11 cellular contexts compared by ENCODE assay signal in genomic region chr9:34463098-34463900, GRCh38. TPM values are rescaled to one million over a fixed set of nuclear protein-coding genes. Genes with fewer than 3 reads are reported as not detected.
DNase-seq lines count a peak whose midpoint lies in the region; ATAC-seq, FAIRE-seq and TF ChIP-seq lines count a peak whose summit lies in the region.
"Had no signal": no experiment of that assay in that cellular context is flagged by ENCODE, and none has a peak within 500 bp of the region (broad histone marks: within the 10 kb centered on the region; RNA-seq: fewer than 3 reads in every experiment).

No MANE protein-coding gene starts in this region.

- TF ChIP-seq CTCF in HEK293 (tag by site-specific recombination; IDR thresholded peaks at IDR 0.05) (no peak), keratinocyte (optimal IDR thresholded peaks at IDR 0.05 in 1 of 3, IDR thresholded peaks at IDR 0.05 in 1 of 3, conservative IDR thresholded peaks at IDR 0.05 in 1 of 3; ENCODE audit: extremely low read depth in 1 of 3, insufficient read depth in 2 of 3, low read length in 3 of 3) (no peak), esophagus squamous epithelium (IDR thresholded peaks at IDR 0.05) (no peak), psoas muscle (IDR thresholded peaks at IDR 0.05) (no peak)

- no peaks in the 10 kb centered on the region for H3K9me1 ChIP-seq in keratinocyte (ENCODE audit: control insufficient read depth, extremely low read depth, insufficient read depth, low read length)

- no peaks in the 10 kb centered on the region for H4K20me1 ChIP-seq in keratinocyte (ENCODE audit: control insufficient read depth, extremely low read depth, insufficient read depth, low read length)

- peak overlapping the region; percentile 63 for H3K4me2 ChIP-seq in keratinocyte (ENCODE audit: control insufficient read depth, extremely low read depth, insufficient read depth, low read depth, low read length)

- no peak for ATAC-seq in psoas muscle
- ATAC-seq: mucosa of descending colon had no signal

- H3K36me3 ChIP-seq in ACC112 (ENCODE audit: insufficient read depth, low read length) (no peaks in the 10 kb centered on the region), HEK293 (ENCODE audit: control insufficient read depth in 2 of 2, insufficient read depth in 1 of 2, low read length in 2 of 2) (no peaks in the 10 kb centered on the region), keratinocyte (ENCODE audit: control insufficient read depth in 2 of 2, extremely low read depth in 1 of 2, insufficient read depth in 2 of 2, low read length in 2 of 2) (no peaks in the 10 kb centered on the region), esophagus squamous epithelium (no peaks in the 10 kb centered on the region), psoas muscle (ENCODE audit: insufficient read depth in 1 of 2, low read depth in 1 of 2) (no peaks in the 10 kb centered on the region)

- DNase-seq in activated T-cell treated with anti-CD3 and anti-CD28 coated beads, Interleukin-2, amount 50 U/mL, for 48 hours, result peak; percentile 85 to 86
- DNase-seq in keratinocyte (ENCODE audit: low read depth, low spot score) (peak; percentile 32), G401 (ENCODE audit: low spot score) (no peak), pons (ENCODE audit: low spot score) (no peak), esophagus squamous epithelium (lab: John Stamatoyannopoulos, UW) (no peak), psoas muscle (no peak)
- DNase-seq: activated B cell treated with CpG ODN at 0.5 μM for 24 hours, mucosa of descending colon, NCI-H2081 had no signal

- dilution Hi-C loops in keratinocyte (cut with MboI; ENCODE audit: extremely low pct_ligation_motif_present, low sequenced_read_pairs), result no loop called here

- no peaks in the 10 kb centered on the region for H3K79me2 ChIP-seq in ACC112 (ENCODE audit: control insufficient read depth, insufficient read depth, low read length, unreplicated experiment)
- H3K79me2 ChIP-seq in keratinocyte (ENCODE audit: control insufficient read depth, insufficient read depth, low read length), result no peaks in the 10 kb centered on the region

- in situ Hi-C loops in G401 (cut with HindIII; ENCODE audit: low sequenced_read_pairs), result no loop called here

- H3K27ac ChIP-seq in ACC112 (ENCODE audit: low read depth, low read length) (peak overlapping the region; percentile 45), HEK293 (ENCODE audit: extremely low read depth, low read depth, low read length) (no peak overlapping the region), keratinocyte (ENCODE audit: control insufficient read depth, insufficient read depth, low read length) (peak overlapping the region; percentile 10), esophagus squamous epithelium (no peak overlapping the region), psoas muscle (no peak overlapping the region)

- H3K4me1 ChIP-seq in ACC112 (ENCODE audit: control insufficient read depth, insufficient read depth, low read length, unreplicated experiment), result peaks cover 29% of the 10 kb centered on the region
- H3K4me1 ChIP-seq in HEK293 (ENCODE audit: control insufficient read depth, insufficient read depth, low read length), result peaks cover 2% of the 10 kb centered on the region; the same call in 1 of the 2 replicates
- H3K4me1 ChIP-seq in keratinocyte (ENCODE audit: control insufficient read depth, extremely low read depth, insufficient read depth, low read length), result peaks cover 26% of the 10 kb centered on the region
- peaks cover 0 to 6% (median 4%) of the 10 kb centered on the region in 3 donors for H3K4me1 ChIP-seq in esophagus squamous epithelium
- H3K4me1 ChIP-seq in psoas muscle, result peaks cover 45% of the 10 kb centered on the region

- H3K9me3 ChIP-seq in HEK293 (ENCODE audit: control insufficient read depth, insufficient read depth, low read depth, low read length) (no peaks in the 10 kb centered on the region), keratinocyte (ENCODE audit: control insufficient read depth, low read depth, low read length) (no peaks in the 10 kb centered on the region), esophagus squamous epithelium (no peaks in the 10 kb centered on the region), psoas muscle (no peaks in the 10 kb centered on the region)
- H3K9me3 ChIP-seq: mucosa of descending colon had no signal

- intact Hi-C loops in esophagus squamous epithelium (cut with DNase I), result no loop called here
- intact Hi-C loops in psoas muscle (cut with DNase I), result loop anchor here in 1 of 2 donors (5.0 kb wide), 1 partner anchor 36 kb away; no protein-coding TSS in a partner anchor

- H3K9ac ChIP-seq in keratinocyte (ENCODE audit: control insufficient read depth, extremely low read depth, insufficient read depth, low read length), result no peak overlapping the region

- CTCF ChIA-PET in HEK293 (lab: Yijun Ruan, JAX), result interaction anchor here (0.6 to 3.0 kb wide), 5 partner anchors 32 to 390 kb away, joined by 3 to 16 read pairs (median 4); no protein-coding TSS in a partner anchor

- FAIRE-seq in keratinocyte (lab: Jason Lieb, UNC), result no peak

- peak overlapping the region; percentile 14 for H3K4me3 ChIP-seq in ACC112 (ENCODE audit: low read depth, low read length)
- no peak overlapping the region for H3K4me3 ChIP-seq in HEK293 (ENCODE audit: low read depth, low read length)
- no peak overlapping the region for H3K4me3 ChIP-seq in keratinocyte (ENCODE audit: control insufficient read depth in 2 of 3, extremely low read depth in 1 of 3, insufficient read depth in 2 of 3, low read depth in 1 of 3, low read length in 3 of 3)
- H3K4me3 ChIP-seq in esophagus squamous epithelium, result no peak overlapping the region
- H3K4me3 ChIP-seq in psoas muscle, result no peak overlapping the region
- H3K4me3 ChIP-seq: mucosa of descending colon had no signal

- no peak overlapping the region for H2AFZ ChIP-seq in ACC112 (ENCODE audit: low read length, unreplicated experiment)
- H2AFZ ChIP-seq in keratinocyte (ENCODE audit: control insufficient read depth, low read length), result no peak overlapping the region

- 29 to 34% methylated on average over 5 of the region's 5 CpGs for WGBS in esophagus squamous epithelium, 2 donors
- 28 to 40% (median 28%) methylated on average over 5 of the region's 5 CpGs for WGBS in psoas muscle, 3 donors

- H3K27me3 ChIP-seq in ACC112 (ENCODE audit: insufficient read depth, low read length) (no peaks in the 10 kb centered on the region), keratinocyte (ENCODE audit: control insufficient read depth, extremely low read depth, insufficient read depth, low read length) (no peaks in the 10 kb centered on the region), esophagus squamous epithelium (no peaks in the 10 kb centered on the region), psoas muscle (ENCODE audit: insufficient read depth in 3 of 3, low read length in 2 of 3) (no peaks in the 10 kb centered on the region)

- TF ChIP-seq POLR2A in esophagus squamous epithelium (IDR thresholded peaks at IDR 0.05), result no peak

- POLR2A ChIA-PET in HEK293 (lab: Yijun Ruan, JAX), result no interaction called here

TF ChIP-seq in HEK293, 187 proteins besides CTCF, POLR2A, EP300 and RAD21 (continues in another document):
- no peak for TF ChIP-seq ZSCAN30 (tag by site-specific recombination; IDR thresholded peaks at IDR 0.05)
- no peak for TF ChIP-seq KLF16 (tag by site-specific recombination; IDR thresholded peaks at IDR 0.05)
- TF ChIP-seq ZNF335 (tag by site-specific recombination; conservative IDR thresholded peaks at IDR 0.05), result peak; percentile 35; the same call in 1 of the 2 replicates
- TF ChIP-seq SP7 (tag by site-specific recombination; IDR thresholded peaks at IDR 0.05), result peak; percentile 32; the same call in 1 of the 2 replicates
- no peak for TF ChIP-seq ZNF621 (tag by site-specific recombination; IDR thresholded peaks at IDR 0.05)
- TF ChIP-seq ZNF175 (tag by site-specific recombination; IDR thresholded peaks at IDR 0.05), result no peak
- no peak for TF ChIP-seq ZNF214 (tag by site-specific recombination; IDR thresholded peaks at IDR 0.05; ENCODE audit: borderline replicate concordance)

RNA-seq across cellular contexts. Expression of gene DNAI1, which starts 4.7 kb away (rescaled TPM):
- polyA plus RNA-seq in keratinocyte (0.08 TPM in 1 of 3 replicates, not detected in the others), psoas muscle (under 1 TPM; 0.04 to 0.70 (median 0.34) TPM)
- polyA plus RNA-seq in keratinocyte (2011; ENCODE audit: low read depth), result not detected
- polyA plus RNA-seq in keratinocyte (2011; cell fraction: cytosol; rRNA removed), result 0.04 TPM in 1 of 2 replicates, not detected in the other
- polyA plus RNA-seq in keratinocyte (2011; cell fraction: nucleus; rRNA removed), result 0.15 and 0.19 TPM in 2 replicates
- not detected in 2 replicates for polyA plus RNA-seq in keratinocyte (2012; ENCODE audit: low replicate concordance)
- not detected in 3 replicates for polyA minus RNA-seq in keratinocyte
- not detected for polyA minus RNA-seq in keratinocyte (2011; cell fraction: cytosol; rRNA and poly(A)+ RNA removed)
- not detected in 2 replicates for polyA minus RNA-seq in keratinocyte (2011; cell fraction: nucleus; rRNA and poly(A)+ RNA removed)
- total RNA-seq in G401 (2014; rRNA removed; shearing (Covaris generic)), result not detected in 2 replicates
- total RNA-seq in esophagus squamous epithelium (not detected), psoas muscle (under 1 TPM in 1 of 4 donors, not detected in 3; 0.19 TPM)
- total RNA-seq: activated B cell treated with CpG ODN at 0.5 μM for 24 hours, mucosa of descending colon had no signal

RNA-seq across cellular contexts. Expression of gene FAM219A, which starts 4.9 kb away (rescaled TPM):
- 8.9 to 10.6 TPM (median 9.2 TPM) in 3 replicates for polyA plus RNA-seq in keratinocyte
- polyA plus RNA-seq in keratinocyte (2011; ENCODE audit: low read depth), result 5.4 TPM
- polyA plus RNA-seq in keratinocyte (2011; cell fraction: cytosol; rRNA removed), result 6.7 and 8.1 TPM in 2 replicates
- polyA plus RNA-seq in keratinocyte (2011; cell fraction: nucleus; rRNA removed), result 31.8 and 32.1 TPM in 2 replicates
- polyA plus RNA-seq in keratinocyte (2012; ENCODE audit: low replicate concordance), result 9.6 and 13.4 TPM in 2 replicates
- 7.6 to 13.0 TPM (median 10.4 TPM) in 3 replicates for polyA minus RNA-seq in keratinocyte
- polyA minus RNA-seq in keratinocyte (2011; cell fraction: cytosol; rRNA and poly(A)+ RNA removed), result 8.6 TPM
- 8.2 and 11.0 TPM in 2 replicates for polyA minus RNA-seq in keratinocyte (2011; cell fraction: nucleus; rRNA and poly(A)+ RNA removed)
- total RNA-seq in G401 (2014; rRNA removed; shearing (Covaris generic)), result 5.2 TPM in 2 replicates
- 1 to 10 TPM; 4.0 to 7.6 (median 5.2) TPM for total RNA-seq in esophagus squamous epithelium
- total RNA-seq in psoas muscle, result 10 to 100 TPM; 34.5 to 84.0 (median 38.5) TPM
- polyA plus RNA-seq in psoas muscle, result 10 to 100 TPM; 25.4 to 99.4 (median 27.3) TPM

RNA-seq across cellular contexts. Expression of gene ENHO, which starts 59.5 kb away (rescaled TPM):
- polyA plus RNA-seq in keratinocyte, result 0.06 TPM in 1 of 3 replicates, not detected in the others
- polyA plus RNA-seq in keratinocyte (2011; ENCODE audit: low read depth), result not detected
- polyA plus RNA-seq in keratinocyte (2011; cell fraction: cytosol; rRNA removed), result 0.06 TPM in 1 of 2 replicates, not detected in the other
- polyA plus RNA-seq in keratinocyte (2011; cell fraction: nucleus; rRNA removed), result not detected in 2 replicates
- not detected in 2 replicates for polyA plus RNA-seq in keratinocyte (2012; ENCODE audit: low replicate concordance)
- not detected in 3 replicates for polyA minus RNA-seq in keratinocyte
- not detected for polyA minus RNA-seq in keratinocyte (2011; cell fraction: cytosol; rRNA and poly(A)+ RNA removed)
- polyA minus RNA-seq in keratinocyte (2011; cell fraction: nucleus; rRNA and poly(A)+ RNA removed), result not detected in 2 replicates
- 10.4 and 18.0 TPM in 2 replicates for total RNA-seq in G401 (2014; rRNA removed; shearing (Covaris generic))
- under 1 TPM in 1 of 4 donors, not detected in 3; 0.38 TPM for total RNA-seq in esophagus squamous epithelium
- under 1 TPM in 3 of 4 donors, not detected in 1; 0.20 to 0.64 (median 0.26) TPM for total RNA-seq in psoas muscle
- 1 to 10 TPM in 1 of 3 donors, under 1 TPM in 2; 0.35 to 1.2 (median 0.39) TPM for polyA plus RNA-seq in psoas muscle
- total RNA-seq: activated B cell treated with CpG ODN at 0.5 μM for 24 hours had no signal

Comparison
In these comparisons a context has a peak if more than half of its experiments do, and no peak if none do; other contexts are left out.
1. H3K27ac ChIP-seq: peak in ACC112 (single experiment) and keratinocyte (single experiment); none in HEK293 (single experiment), esophagus squamous epithelium (0 of 4) and psoas muscle (single experiment).
2. DNase-seq: peak in activated T-cell treated with anti-CD3 and anti-CD28 coated beads, Interleukin-2, amount 50 U/mL, for 48 hours (2 of 2) and keratinocyte (single experiment); none in G401 (single experiment), pons (single experiment), esophagus squamous epithelium (single experiment) and psoas muscle (0 of 2).